ENCODE assay signal across 11 cellular contexts in genomic region chr22:43094085-43094484, GRCh38. TPM values are rescaled to one million over a fixed set of nuclear protein-coding genes. Genes with fewer than 3 reads are reported as not detected.
A peak's percentile ranks its signal among the peaks of the same experiment; 100 is the strongest.
DNase-seq lines count a peak whose midpoint lies in the region; ATAC-seq, FAIRE-seq and TF ChIP-seq lines count a peak whose summit lies in the region.
"Had no signal": no experiment of that assay in that cellular context is flagged by ENCODE, and none has a peak within 500 bp of the region (broad histone marks: within the 10 kb centered on the region; RNA-seq: fewer than 3 reads in every experiment).

No MANE protein-coding gene starts in this region.

- H3K36me3 ChIP-seq in GM23248 (ENCODE audit: low read depth) (no peaks in the 10 kb centered on the region), OCI-LY7 (ENCODE audit: insufficient read depth, low read length) (no peaks in the 10 kb centered on the region; the same call in 1 of the 2 replicates)

- no peaks in the 10 kb centered on the region for H3F3A ChIP-seq in GM23248 (ENCODE audit: insufficient read depth)

- FAIRE-seq in urothelium cell line (lab: Jason Lieb, UNC), result no peak

- BruUV-seq in OCI-LY7 (replicated peaks; lab: Mats Ljungman, UMichigan), result no TSS peak

- H3K9me2 ChIP-seq in GM23248 (ENCODE audit: insufficient read depth), result no peaks in the 10 kb centered on the region
- no peaks in the 10 kb centered on the region for H3K9me2 ChIP-seq in OCI-LY7 (ENCODE audit: insufficient read depth, low read length)

- H3K4me2 ChIP-seq in GM23248 (ENCODE audit: unreplicated experiment) (no peak overlapping the region), OCI-LY7 (ENCODE audit: low read length) (peak overlapping the region; percentile 51)

- H4K20me1 ChIP-seq in GM23248 (ENCODE audit: insufficient read depth), result no peaks in the 10 kb centered on the region
- H4K20me1 ChIP-seq in OCI-LY7 (ENCODE audit: insufficient read depth, low read length), result no peaks in the 10 kb centered on the region

- no peak overlapping the region for H2AFZ ChIP-seq in GM23248
- peak overlapping the region; percentile 40; the same call in 1 of the 2 replicates for H2AFZ ChIP-seq in OCI-LY7 (ENCODE audit: low read length)

- H3K4me1 ChIP-seq in GM23248 (ENCODE audit: insufficient read depth) (no peaks in the 10 kb centered on the region), OCI-LY7 (ENCODE audit: insufficient read depth, low read length, poor library complexity, severe bottlenecking) (peaks cover 32% of the 10 kb centered on the region), foreskin keratinocyte (peaks cover 7% of the 10 kb centered on the region)

- H3K9me3 ChIP-seq in GM23248 (ENCODE audit: low read depth) (no peaks in the 10 kb centered on the region), OCI-LY7 (ENCODE audit: low read length) (peaks cover 5% of the 10 kb centered on the region; the same call in 1 of the 2 replicates)

- H3K9ac ChIP-seq in GM23248, result no peak overlapping the region

- no peak overlapping the region for H3K4me3 ChIP-seq in GM23248
- H3K4me3 ChIP-seq in OCI-LY7 (ENCODE audit: low read depth, low read length, poor library complexity, severe bottlenecking), result no peak overlapping the region

- POLR2A ChIA-PET in OCI-LY7 (lab: Charles Lee), result no interaction called here

- H3K79me2 ChIP-seq in GM23248 (ENCODE audit: insufficient read depth) (no peaks in the 10 kb centered on the region), OCI-LY7 (ENCODE audit: insufficient read depth, low read depth, low read length) (no peaks in the 10 kb centered on the region)

- intact Hi-C loops in OCI-LY7 (cut with micrococcal nuclease; ENCODE audit: unreplicated experiment), result no loop called here

- peak; percentile 30 for DNase-seq in AG08395 (ENCODE audit: low spot score)
- peak; percentile 71 for DNase-seq in GM23248
- DNase-seq in OCI-LY7 (ENCODE audit: low spot score), result peak; percentile 79
- DNase-seq in foreskin keratinocyte, result peak in 1 of 2 donors; percentile 74
- DNase-seq in globus pallidus (ENCODE audit: low spot score), result no peak
- no peak for DNase-seq in dedifferentiated amniotic fluid mesenchymal stem cell (ENCODE audit: extremely low spot score)
- no peak for DNase-seq in urothelium cell line (ENCODE audit: low spot score)
- DNase-seq: activated gamma-delta T cell treated with Interleukin-2 at 50 U/mL for 16 hours, Caco-2, naive B cell had no signal

- H3K27me3 ChIP-seq in GM23248 (replicated peaks; ENCODE audit: insufficient read depth) (no peaks in the 10 kb centered on the region), foreskin keratinocyte (no peaks in the 10 kb centered on the region)

- 35 to 37% methylated on average over 7 of the region's 7 CpGs for WGBS in GM23248 (ENCODE audit: low coverage in 1 of 2, low lambda C conversion rate in 2 of 2, missing lambda C conversion rate in 2 of 2), 2 experiments

- H3K27ac ChIP-seq in GM23248 (no peak overlapping the region), OCI-LY7 (ENCODE audit: low read depth, low read length, poor library complexity, severe bottlenecking) (peak overlapping the region; percentile 35), foreskin keratinocyte (no peak overlapping the region)

- ATAC-seq in foreskin keratinocyte, result peak; percentile 66
- ATAC-seq in GM19395 (IDR thresholded peaks at IDR 0.05; ENCODE audit: unreplicated experiment), result no peak

- CTCF ChIA-PET in OCI-LY7 (lab: Charles Lee; ENCODE audit: unreplicated experiment), result no interaction called here

- in situ Hi-C loops in GM23248 (cut with MboI), result no loop called here

- TF ChIP-seq CTCF in OCI-LY7 (conservative IDR thresholded peaks at IDR 0.05; ENCODE audit: low read length) (peak; percentile 73), foreskin keratinocyte (conservative IDR thresholded peaks at IDR 0.05) (peak; percentile 53)

RNA-seq across cellular contexts. Expression of gene TTLL1, which starts 4.9 kb away (rescaled TPM):
- total RNA-seq in GM23248 (2014; rRNA removed; shearing (Covaris generic)), result 16.0 and 16.6 TPM in 2 replicates
- polyA plus RNA-seq in GM23248 (2016; fragmentation: Nextera tagmentation; extraction: Ambion mirVana) (18.5 and 18.8 TPM in 2 replicates), foreskin keratinocyte (1.5 and 2.7 TPM in 2 replicates)
- 5.5 and 5.8 TPM in 2 replicates for total RNA-seq in OCI-LY7 (2014; rRNA removed; shearing (Covaris generic))
- total RNA-seq in OCI-LY7 (2022) (7.1 and 9.9 TPM in 2 replicates), foreskin keratinocyte (1.8 and 2.3 TPM in 2 replicates)

RNA-seq across cellular contexts. Expression of gene BIK, which starts 16.5 kb away (rescaled TPM):
- not detected in 2 replicates for total RNA-seq in GM23248 (2014; rRNA removed; shearing (Covaris generic))
- polyA plus RNA-seq in GM23248 (2016; fragmentation: Nextera tagmentation; extraction: Ambion mirVana), result not detected in 2 replicates
- 104 and 143 TPM in 2 replicates for total RNA-seq in OCI-LY7 (2014; rRNA removed; shearing (Covaris generic))
- 67.6 and 88.4 TPM in 2 replicates for total RNA-seq in OCI-LY7 (2022)
- total RNA-seq in foreskin keratinocyte, result 7.4 and 11.8 TPM in 2 replicates
- polyA plus RNA-seq in foreskin keratinocyte, result 7.1 and 12.8 TPM in 2 replicates

RNA-seq across cellular contexts. Expression of gene MCAT, which starts 49.1 kb away (rescaled TPM):
- total RNA-seq in GM23248 (2014; rRNA removed; shearing (Covaris generic)), result 16.0 and 23.4 TPM in 2 replicates
- polyA plus RNA-seq in GM23248 (2016; fragmentation: Nextera tagmentation; extraction: Ambion mirVana) (17.6 and 18.2 TPM in 2 replicates), foreskin keratinocyte (19.3 and 24.5 TPM in 2 replicates)
- 28.4 and 30.6 TPM in 2 replicates for total RNA-seq in OCI-LY7 (2014; rRNA removed; shearing (Covaris generic))
- total RNA-seq in OCI-LY7 (2022) (23.1 and 33.2 TPM in 2 replicates), foreskin keratinocyte (15.9 and 16.7 TPM in 2 replicates)

RNA-seq across cellular contexts. Expression of gene TSPO, which starts 57.3 kb away (rescaled TPM):
- 760 and 970 TPM in 2 replicates for total RNA-seq in GM23248 (2014; rRNA removed; shearing (Covaris generic))
- 896 and 938 TPM in 2 replicates for polyA plus RNA-seq in GM23248 (2016; fragmentation: Nextera tagmentation; extraction: Ambion mirVana)
- 47.1 and 59.6 TPM in 2 replicates for total RNA-seq in OCI-LY7 (2014; rRNA removed; shearing (Covaris generic))
- total RNA-seq in OCI-LY7 (2022), result 55.5 and 69.9 TPM in 2 replicates
- 364 and 470 TPM in 2 replicates for total RNA-seq in foreskin keratinocyte
- 560 and 763 TPM in 2 replicates for polyA plus RNA-seq in foreskin keratinocyte

Comparison
In these comparisons a context has a peak if more than half of its experiments do, and no peak if none do; other contexts are left out.
1. DNase-seq: peak in AG08395 (single experiment), GM23248 (single experiment) and OCI-LY7 (single experiment); none in globus pallidus (single experiment), dedifferentiated amniotic fluid mesenchymal stem cell (single experiment) and urothelium cell line (single experiment).